11 cellular contexts compared by ENCODE assay signal in the genomic region with DNA sequence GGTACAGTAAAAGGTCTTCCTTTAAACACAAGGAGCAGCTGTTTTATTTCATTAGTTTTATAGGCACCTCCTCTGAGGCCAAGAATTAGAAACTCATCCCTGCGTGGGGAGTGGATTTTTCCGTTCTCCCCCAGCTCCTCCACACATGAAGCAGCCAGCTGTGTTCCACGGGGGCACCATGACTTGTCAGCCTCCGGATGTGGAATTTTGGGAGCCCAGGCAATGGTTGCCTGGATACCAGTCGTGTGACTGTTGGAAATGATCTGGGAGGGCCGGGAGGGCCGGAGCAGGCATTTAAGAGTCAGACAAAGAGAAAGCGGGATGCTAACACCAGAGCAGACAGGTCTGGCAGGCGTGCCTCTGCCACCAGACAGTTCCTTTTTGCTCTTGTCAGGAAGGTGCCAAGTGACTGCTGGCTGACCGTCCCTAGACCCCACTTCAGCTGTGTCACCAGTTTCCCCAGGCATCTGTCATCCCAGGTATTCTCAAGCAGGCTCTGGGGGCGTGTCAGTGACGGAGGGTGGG. TPM values are rescaled to one million over a fixed set of nuclear protein-coding genes. Genes with fewer than 3 reads are reported as not detected.
A peak's percentile ranks its signal among the peaks of the same experiment; 100 is the strongest.
DNase-seq lines count a peak whose midpoint lies in the region; ATAC-seq, FAIRE-seq and TF ChIP-seq lines count a peak whose summit lies in the region.
"Had no signal": no experiment of that assay in that cellular context is flagged by ENCODE, and none has a peak within 500 bp of the region (broad histone marks: within the 10 kb centered on the region; RNA-seq: fewer than 3 reads in every experiment).

No MANE protein-coding gene starts in this region.

- H3K4me3 Mint-ChIP-seq in astrocyte (ENCODE audit: unreplicated experiment) (no peak overlapping the region), osteocyte (ENCODE audit: unreplicated experiment) (no peak overlapping the region)

- H3K9me3 ChIP-seq in AG04450 (ENCODE audit: control insufficient read depth, insufficient read depth, low read length) (no peaks in the 10 kb centered on the region; the same call in 1 of the 2 replicates), astrocyte (ENCODE audit: insufficient read depth, low read depth, low read length) (no peaks in the 10 kb centered on the region)
- H3K9me3 ChIP-seq: SJSA1 had no signal

- H3K4me1 Mint-ChIP-seq in astrocyte (ENCODE audit: low read depth, unreplicated experiment) (peaks cover 10% of the 10 kb centered on the region), osteocyte (ENCODE audit: unreplicated experiment) (peaks cover 36% of the 10 kb centered on the region)

- CTCF ChIA-PET in AG04450 (lab: Charles Lee), result interaction anchor here (0.6 to 2.7 kb wide), 4 partner anchors 17 to 54 kb away, joined by 3 to 10 read pairs (median 6); no protein-coding TSS in a partner anchor

- DNase-seq in AG04450 (ENCODE audit: low read depth, low spot score) (no peak), astrocyte (ENCODE audit: low read depth) (peak; percentile 52), left cardiac atrium (peak; percentile 78), osteocyte (ENCODE audit: extremely low spot score, unreplicated experiment) (no peak), NCI-H1417 treated with DMSO at 0.1 percent for 48 hours (lab: John Stamatoyannopoulos, UW) (no peak), GM13977 (ENCODE audit: low spot score) (no peak), NCI-H146 treated with DMSO at 0.1 percent for 48 hours (lab: John Stamatoyannopoulos, UW; ENCODE audit: unreplicated experiment) (no peak)
- DNase-seq: stimulated activated naive CD4-positive, alpha-beta T cell had no signal

- H3K9me3 Mint-ChIP-seq in astrocyte (ENCODE audit: unreplicated experiment) (no peaks in the 10 kb centered on the region), osteocyte (ENCODE audit: unreplicated experiment) (no peaks in the 10 kb centered on the region)

- in situ Hi-C loops in GM13977 (cut with MboI; ENCODE audit: low pct_unique_long_range_greater_than_20kb, low sequenced_read_pairs, unreplicated experiment), result no loop called here

- H3K27ac ChIP-seq in AG04450 (ENCODE audit: low read depth, low read length) (peak overlapping the region; percentile 91), astrocyte (ENCODE audit: low read depth, low read length) (peak overlapping the region; percentile 25)
- H3K27ac ChIP-seq: SJSA1 had no signal

- peaks cover 13% of the 10 kb centered on the region for H3K4me1 ChIP-seq in astrocyte (ENCODE audit: insufficient read depth, low read length)

- peaks cover 12% of the 10 kb centered on the region for H3K36me3 Mint-ChIP-seq in astrocyte (ENCODE audit: low read depth, unreplicated experiment)
- H3K36me3 Mint-ChIP-seq in osteocyte (ENCODE audit: unreplicated experiment), result peaks cover 9% of the 10 kb centered on the region

- TF ChIP-seq CTCF in AG04450 (IDR thresholded peaks at IDR 0.05; ENCODE audit: low read depth, low read length) (no peak), astrocyte (IDR thresholded peaks at IDR 0.05; ENCODE audit: insufficient read depth, low read depth, low read length) (no peak), osteocyte (IDR thresholded peaks at IDR 0.05) (no peak), GM13977 (IDR thresholded peaks at IDR 0.05; ENCODE audit: extremely low read depth, insufficient read depth, missing control alignments) (no peak)

- no peaks in the 10 kb centered on the region for H3K79me2 ChIP-seq in astrocyte (ENCODE audit: insufficient read depth, low read length)

- H3K27ac Mint-ChIP-seq in astrocyte (ENCODE audit: unreplicated experiment), result peak overlapping the region; percentile 47
- H3K27ac Mint-ChIP-seq in osteocyte (ENCODE audit: unreplicated experiment), result peak overlapping the region; percentile 80

- H3K4me3 ChIP-seq in AG04450 (ENCODE audit: low read depth, low read length) (no peak overlapping the region), astrocyte (ENCODE audit: insufficient read depth, low read depth, low read length) (no peak overlapping the region)
- H3K4me3 ChIP-seq: SJSA1 had no signal

- no peak overlapping the region for H2AFZ ChIP-seq in astrocyte (ENCODE audit: low read depth, low read length)

- FAIRE-seq in astrocyte (lab: Jason Lieb, UNC), result no peak
- FAIRE-seq: GM12891 had no signal

- H3K27me3 ChIP-seq in AG04450 (ENCODE audit: control insufficient read depth, insufficient read depth, low read length) (no peaks in the 10 kb centered on the region), astrocyte (ENCODE audit: insufficient read depth, low read length) (no peaks in the 10 kb centered on the region)
- H3K27me3 ChIP-seq: SJSA1 had no signal

- peak overlapping the region; percentile 25 for H3K4me2 ChIP-seq in astrocyte (ENCODE audit: low read length)

- H3K36me3 ChIP-seq in astrocyte (ENCODE audit: insufficient read depth, low read length), result peaks cover 11% of the 10 kb centered on the region

- POLR2A ChIA-PET in AG04450 (lab: Yijun Ruan, JAX), result interaction anchor here (0.7 to 1.6 kb wide), 3 partner anchors 17 to 30 kb away, joined by 3 to 20 read pairs (median 7); partner anchors contain the start of gene CDC42EP2

- no peaks in the 10 kb centered on the region for H4K20me1 ChIP-seq in astrocyte (ENCODE audit: insufficient read depth, low read length)

- no peak overlapping the region for H3K9ac ChIP-seq in astrocyte (ENCODE audit: low read length)

- intact Hi-C loops in left cardiac atrium (cut with DNase I), result no loop called here

- H3K27me3 Mint-ChIP-seq in astrocyte (ENCODE audit: low read depth, unreplicated experiment) (no peaks in the 10 kb centered on the region), osteocyte (ENCODE audit: unreplicated experiment) (no peaks in the 10 kb centered on the region)

- peak; percentile 60 for ATAC-seq in left cardiac atrium
- ATAC-seq in GM21423 (IDR thresholded peaks at IDR 0.05; ENCODE audit: unreplicated experiment), result no peak

RNA-seq across cellular contexts. Expression of gene CDC42EP2, which starts 15.9 kb away (rescaled TPM):
- 14.3 and 21.1 TPM in 2 replicates for polyA plus RNA-seq in AG04450 (2011; rRNA removed)
- 26.3 and 36.9 TPM in 2 replicates for polyA minus RNA-seq in AG04450 (2011; rRNA and poly(A)+ RNA removed)
- total RNA-seq in astrocyte (23.0 and 26.7 TPM in 2 replicates), left cardiac atrium (10 to 100 TPM; 21.7 to 28.9 TPM), osteocyte (20.7 and 23.1 TPM in 2 replicates)

RNA-seq across cellular contexts. Expression of gene DPF2, which starts 34.9 kb away (rescaled TPM):
- 43.7 and 52.0 TPM in 2 replicates for polyA plus RNA-seq in AG04450 (2011; rRNA removed)
- 49.2 and 58.5 TPM in 2 replicates for polyA minus RNA-seq in AG04450 (2011; rRNA and poly(A)+ RNA removed)
- total RNA-seq in astrocyte (58.5 and 66.4 TPM in 2 replicates), left cardiac atrium (10 to 100 TPM; 46.7 to 47.7 TPM), osteocyte (57.7 and 74.9 TPM in 2 replicates)

RNA-seq across cellular contexts. Expression of gene POLA2, which starts 37.0 kb away (rescaled TPM):
- 10.4 and 14.1 TPM in 2 replicates for polyA plus RNA-seq in AG04450 (2011; rRNA removed)
- polyA minus RNA-seq in AG04450 (2011; rRNA and poly(A)+ RNA removed), result 8.3 and 13.0 TPM in 2 replicates
- total RNA-seq in astrocyte (5.2 and 6.0 TPM in 2 replicates), left cardiac atrium (1 to 10 TPM; 5.3 to 7.3 TPM), osteocyte (5.9 and 9.3 TPM in 2 replicates)

RNA-seq across cellular contexts. Expression of gene TIGD3, which starts 55.8 kb away (rescaled TPM):
- 0.07 and 0.11 TPM in 2 replicates for polyA plus RNA-seq in AG04450 (2011; rRNA removed)
- polyA minus RNA-seq in AG04450 (2011; rRNA and poly(A)+ RNA removed), result not detected in 2 replicates
- 0.20 and 0.29 TPM in 2 replicates for total RNA-seq in astrocyte
- total RNA-seq in left cardiac atrium, result under 1 TPM in 1 of 2 donors, not detected in 1; 0.12 TPM
- total RNA-seq in osteocyte, result 0.16 and 0.24 TPM in 2 replicates
- total RNA-seq: SJSA1 had no signal

Comparison
In these comparisons a context has a peak if more than half of its experiments do, and no peak if none do; other contexts are left out.
1. DNase-seq: peak in astrocyte (single experiment) and left cardiac atrium (single experiment); none in AG04450 (single experiment), osteocyte (single experiment), NCI-H1417 treated with DMSO at 0.1 percent for 48 hours (single experiment), GM13977 (single experiment) and NCI-H146 treated with DMSO at 0.1 percent for 48 hours (single experiment).